In the genomic region with DNA sequence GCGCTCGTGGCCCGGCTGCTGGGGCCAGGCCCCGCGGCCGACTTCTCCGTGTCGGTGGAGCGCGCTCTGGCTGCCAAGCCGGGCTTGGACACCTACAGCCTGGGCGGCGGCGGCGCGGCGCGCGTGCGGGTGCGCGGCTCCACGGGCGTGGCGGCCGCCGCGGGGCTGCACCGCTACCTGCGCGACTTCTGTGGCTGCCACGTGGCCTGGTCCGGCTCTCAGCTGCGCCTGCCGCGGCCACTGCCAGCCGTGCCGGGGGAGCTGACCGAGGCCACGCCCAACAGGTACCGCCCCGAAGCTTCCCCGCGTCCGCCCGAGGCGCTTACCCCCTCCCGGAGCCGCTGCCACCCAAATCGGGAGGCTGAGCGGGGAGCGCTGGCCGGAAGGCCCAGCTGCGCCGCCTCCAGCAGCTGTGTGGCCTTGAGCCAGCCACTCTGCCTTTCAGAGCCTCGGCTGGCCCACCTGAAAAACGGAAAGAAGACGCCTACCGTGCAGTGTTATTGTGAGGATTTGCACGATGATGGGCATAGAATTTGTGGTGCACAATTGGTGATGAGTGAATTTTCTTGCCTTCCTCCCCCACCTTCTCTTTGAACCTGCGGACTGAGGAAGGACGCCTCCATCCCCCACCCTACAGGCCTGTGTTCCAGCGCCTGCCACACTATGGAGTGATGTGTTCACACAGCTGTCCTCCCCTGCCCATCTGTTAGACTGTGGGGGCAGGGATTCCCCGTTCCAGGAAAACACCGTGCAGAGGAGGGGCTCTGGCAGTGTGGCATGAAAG, we compare ENCODE assay signal across 8 cellular contexts. TPM values are rescaled to one million over a fixed set of nuclear protein-coding genes. Genes with fewer than 3 reads are reported as not detected.
DNase-seq lines count a peak whose midpoint lies in the region; ATAC-seq and TF ChIP-seq lines count a peak whose summit lies in the region.

No MANE protein-coding gene starts in this region.

- no peak for TF ChIP-seq CTCF in AG04450 (IDR thresholded peaks at IDR 0.05; ENCODE audit: low read depth, low read length)

- no peaks in the 10 kb centered on the region for H3K27me3 ChIP-seq in AG04450 (ENCODE audit: control insufficient read depth, insufficient read depth, low read length)

- H3K9me3 ChIP-seq in AG04450 (ENCODE audit: control insufficient read depth, insufficient read depth, low read length), result no peaks in the 10 kb centered on the region; the same call in 1 of the 2 replicates

- POLR2A ChIA-PET in AG04450 (lab: Yijun Ruan, JAX), result interaction anchor here (0.6 to 2.2 kb wide), 11 partner anchors 9 to 606 kb away, joined by 3 to 17 read pairs (median 5); a partner anchor contains a TSS

- DNase-seq in AG04450 (ENCODE audit: low read depth, low spot score) (peak; percentile 62), NCI-H2196 treated with DMSO at 0.1 percent for 48 hours (lab: John Stamatoyannopoulos, UW; ENCODE audit: unreplicated experiment) (peak; percentile 58), cerebellum (ENCODE audit: low spot score) (peak; percentile 89), kidney tubule cell (ENCODE audit: low spot score) (peak; percentile 86)
- peak; percentile 51 to 74 (median 64) for DNase-seq in stimulated activated CD4-positive, alpha-beta T cell treated with anti-CD3 and anti-CD28 coated beads, Interleukin-1b, Interleukin-23, amount 100 ng/mL, for 24 hours (ENCODE audit: low read depth in 4 of 4, low spot score in 1 of 4)

- peak overlapping the region; percentile 69 for H3K4me3 ChIP-seq in AG04450 (ENCODE audit: low read depth, low read length)

- peak overlapping the region; percentile 21 for H3K27ac ChIP-seq in AG04450 (ENCODE audit: low read depth, low read length)

- ATAC-seq in GM18867 (IDR thresholded peaks at IDR 0.05; ENCODE audit: unreplicated experiment) (peak; percentile 64), HG03064 (IDR thresholded peaks at IDR 0.05; ENCODE audit: low read depth, unreplicated experiment) (peak; percentile 63)
- peak; percentile 68 to 76 for ATAC-seq in activated CD4-positive, CD25-positive, alpha-beta regulatory T cell treated with anti-CD3 and anti-CD28 coated beads, Interleukin-2, amount 50 U/mL, for 24 hours

- CTCF ChIA-PET in AG04450 (lab: Charles Lee), result interaction anchor here (1.0 to 1.8 kb wide), 3 partner anchors 19 to 315 kb away, joined by 3 to 6 read pairs (median 4); a partner anchor contains a TSS

RNA-seq across cellular contexts. Expression of a gene that starts 0.5 kb away (rescaled TPM):
- 11.9 and 17.2 TPM in 2 replicates for polyA plus RNA-seq in AG04450 (2011; rRNA removed)
- polyA minus RNA-seq in AG04450 (2011; rRNA and poly(A)+ RNA removed), result 9.9 and 16.9 TPM in 2 replicates
- 8.8 TPM for total RNA-seq in cerebellum

RNA-seq across cellular contexts. Expression of a gene that starts 16.2 kb away (rescaled TPM):
- polyA plus RNA-seq in AG04450 (2011; rRNA removed), result 0.87 and 1.4 TPM in 2 replicates
- polyA minus RNA-seq in AG04450 (2011; rRNA and poly(A)+ RNA removed), result 0.41 and 0.48 TPM in 2 replicates
- total RNA-seq in cerebellum, result 1.8 TPM

RNA-seq across cellular contexts. Expression of a gene that starts 25.4 kb away (rescaled TPM):
- 29.4 and 36.8 TPM in 2 replicates for polyA plus RNA-seq in AG04450 (2011; rRNA removed)
- 31.4 and 32.0 TPM in 2 replicates for polyA minus RNA-seq in AG04450 (2011; rRNA and poly(A)+ RNA removed)
- 5.6 TPM for total RNA-seq in cerebellum

RNA-seq across cellular contexts. Expression of a gene that starts 30.3 kb away (rescaled TPM):
- polyA plus RNA-seq in AG04450 (2011; rRNA removed), result 35.4 and 38.2 TPM in 2 replicates
- 39.0 and 39.7 TPM in 2 replicates for polyA minus RNA-seq in AG04450 (2011; rRNA and poly(A)+ RNA removed)
- 21.6 TPM for total RNA-seq in cerebellum

RNA-seq across cellular contexts. Expression of a gene that starts 41.0 kb away (rescaled TPM):
- polyA plus RNA-seq in AG04450 (2011; rRNA removed), result 3.0 and 5.1 TPM in 2 replicates
- 2.2 and 5.3 TPM in 2 replicates for polyA minus RNA-seq in AG04450 (2011; rRNA and poly(A)+ RNA removed)
- total RNA-seq in cerebellum, result 6.2 TPM

Comparison
In these comparisons a context has a peak if more than half of its experiments do, and no peak if none do; other contexts are left out.
1. Peak in every context shown above with its lines: DNase-seq, ATAC-seq, H3K4me3 ChIP-seq and H3K27ac ChIP-seq.